ENCODE assay signal across 1 cellular context in genomic region chr5:125491986-125492385, GRCh38.
TF ChIP-seq lines count a peak whose summit lies in the region.

No MANE protein-coding gene starts in this region.

TF ChIP-seq in H1, 55 proteins besides CTCF, POLR2A, EP300 and RAD21:
- no peak for TF ChIP-seq CBX5 (IDR thresholded peaks at IDR 0.05; ENCODE audit: low read depth, low read length)
- no peak for TF ChIP-seq CHD2 (IDR thresholded peaks at IDR 0.05; ENCODE audit: low read length)
- no peak for TF ChIP-seq TEAD4 (IDR thresholded peaks at IDR 0.05; ENCODE audit: low read depth, low read length)
- TF ChIP-seq SP1 (IDR thresholded peaks at IDR 0.05; ENCODE audit: low read depth, low read length) = no peak
- TF ChIP-seq BRCA1 (IDR thresholded peaks at IDR 0.05; ENCODE audit: low read depth, low read length) = no peak
- no peak for TF ChIP-seq CBX8 (IDR thresholded peaks at IDR 0.05; ENCODE audit: borderline replicate concordance, low read depth, low read length)
TF ChIP-seq in H1: peak in this region for 0.
